In genomic region chr14:94306047-94306978, GRCh38 we compare ENCODE assay signal across 16 cellular contexts. TPM values are rescaled to one million over a fixed set of nuclear protein-coding genes. Genes with fewer than 3 reads are reported as not detected.
DNase-seq lines count a peak whose midpoint lies in the region; ATAC-seq, FAIRE-seq and TF ChIP-seq lines count a peak whose summit lies in the region.
"Had no signal": no experiment of that assay in that cellular context is flagged by ENCODE, and none has a peak within 500 bp of the region (broad histone marks: within the 10 kb centered on the region; RNA-seq: fewer than 3 reads in every experiment).

No MANE protein-coding gene starts in this region.

- CTCF ChIA-PET in H1 (lab: Charles Lee; ENCODE audit: partially characterized antibody) (interaction anchor here (0.7 to 4.3 kb wide), 25 partner anchors 9 to 370 kb away, joined by 3 to 39 read pairs (median 4); partner anchors contain the start of genes IFI27L2 and SERPINA6), HepG2 (lab: Yijun Ruan, JAX; ENCODE audit: low intra/inter-chr PET ratio, low total read pairs) (interaction anchor here (1.2 to 1.9 kb wide), 3 partner anchors 107 to 174 kb away, joined by 4 to 14 read pairs (median 8); no protein-coding TSS in a partner anchor)

- BruUV-seq in HepG2 (replicated peaks; lab: Mats Ljungman, UMichigan): no TSS peak

- H3K4me3 ChIP-seq in H1 (ENCODE audit: extremely low read depth in 1 of 4, insufficient read depth in 2 of 4, low read depth in 3 of 4, low read length in 4 of 4) (no peak overlapping the region), HepG2 (replicated peaks in 1 of 3; ENCODE audit: insufficient read depth in 1 of 3, low read depth in 2 of 3, low read length in 3 of 3) (no peak overlapping the region)
- H3K4me3 ChIP-seq: BLaER1 treated with 17β-estradiol and CSF1 and Interleukin-3, amounts not matched to agents 10 nM and 100 nM had no signal

- H3K36me3 ChIP-seq in H1 (ENCODE audit: control insufficient read depth in 2 of 4, insufficient read depth in 4 of 4, low read length in 3 of 4) (no peaks in the 10 kb centered on the region), HepG2 (replicated peaks in 1 of 2; ENCODE audit: control insufficient read depth in 1 of 2, insufficient read depth in 2 of 2, low read length in 2 of 2) (peaks cover 35 to 80% of the 10 kb centered on the region in 2 experiments)
- H3K36me3 ChIP-seq: BLaER1 treated with 17β-estradiol and CSF1 and Interleukin-3, amounts not matched to agents 10 nM and 100 nM had no signal

- no peak overlapping the region for H2BK120ac ChIP-seq in H1 (replicated peaks; ENCODE audit: low read depth, low read length)

- H3K27me3 Mint-ChIP-seq in osteocyte (ENCODE audit: unreplicated experiment): no peaks in the 10 kb centered on the region
- peaks cover 5% of the 10 kb centered on the region for H3K27me3 Mint-ChIP-seq in endothelial cell (ENCODE audit: unreplicated experiment)
- H3K27me3 Mint-ChIP-seq: CD4-positive, CD25-positive, alpha-beta regulatory T cell had no signal

- H2AK5ac ChIP-seq in H1 (ENCODE audit: low read depth, low read length): no peak overlapping the region

- in situ Hi-C loops in HepG2 (cut with HindIII; ENCODE audit: extremely low pct_ligation_motif_present, low pct_unique_long_range_greater_than_20kb): loop anchor here (5.0 to 10.0 kb wide), 2 partner anchors 169 to 252 kb away; no protein-coding TSS in a partner anchor

- no peak for TF ChIP-seq CTCF in H1 (IDR thresholded peaks at IDR 0.05; ENCODE audit: control extremely low read depth in 1 of 3, insufficient read depth in 1 of 3, low read depth in 1 of 3, low read length in 3 of 3)
- TF ChIP-seq CTCF in HepG2 (CRISPR knock-in tag; IDR thresholded peaks at IDR 0.05): no peak
- TF ChIP-seq CTCF in osteocyte (IDR thresholded peaks at IDR 0.05): no peak
- no peak for TF ChIP-seq CTCF in endothelial cell (IDR thresholded peaks at IDR 0.05; ENCODE audit: unreplicated experiment)

- no peak for TF ChIP-seq POLR2A in H1 (IDR thresholded peaks at IDR 0.05; ENCODE audit: control extremely low read depth in 1 of 2, low read depth in 2 of 2, low read length in 2 of 2)
- TF ChIP-seq POLR2A in HepG2 (IDR thresholded peaks at IDR 0.05; ENCODE audit: insufficient read depth in 1 of 2, low read depth in 2 of 2, low read length in 2 of 2): no peak

- FAIRE-seq in H1 (lab: Jason Lieb, UNC) (no peak), HepG2 (lab: Jason Lieb, UNC) (no peak)

- TF ChIP-seq RAD21 in H1 (IDR thresholded peaks at IDR 0.05 in 1 of 2, conservative IDR thresholded peaks at IDR 0.05 in 1 of 2; ENCODE audit: low read depth in 2 of 2, low read length in 2 of 2) (no peak), HepG2 (CRISPR knock-in tag; IDR thresholded peaks at IDR 0.05) (no peak)

- H3K27ac Mint-ChIP-seq in osteocyte (ENCODE audit: unreplicated experiment) (no peak overlapping the region), endothelial cell (ENCODE audit: unreplicated experiment) (no peak overlapping the region)
- H3K27ac Mint-ChIP-seq: CD4-positive, CD25-positive, alpha-beta regulatory T cell had no signal

- intact Hi-C loops in HepG2 (cut with micrococcal nuclease; ENCODE audit: unreplicated experiment): no loop called here

- H3K27ac ChIP-seq in H1 (ENCODE audit: low read depth, low read length): no peak overlapping the region
- H3K27ac ChIP-seq in HepG2 (ENCODE audit: extremely low read length, insufficient read depth, low read length): no peak overlapping the region
- H3K27ac ChIP-seq: BLaER1 treated with 17β-estradiol and CSF1 and Interleukin-3, amounts not matched to agents 10 nM and 100 nM had no signal

- peaks cover 32% of the 10 kb centered on the region for H3K9me3 Mint-ChIP-seq in osteocyte (ENCODE audit: unreplicated experiment)
- H3K9me3 Mint-ChIP-seq in endothelial cell (ENCODE audit: unreplicated experiment): no peaks in the 10 kb centered on the region

- H4K5ac ChIP-seq in H1 (ENCODE audit: insufficient read length, low read depth, low read length): no peak overlapping the region

- no peaks in the 10 kb centered on the region for H3K27me3 ChIP-seq in H1 (replicated peaks in 1 of 4; ENCODE audit: control insufficient read depth in 3 of 4, extremely low read depth in 1 of 4, insufficient read depth in 3 of 4, low read length in 3 of 4)
- H3K27me3 ChIP-seq in HepG2 (ENCODE audit: control insufficient read depth in 1 of 2, insufficient read depth in 2 of 2, low read length in 2 of 2): no peaks in the 10 kb centered on the region
- H3K27me3 ChIP-seq: BLaER1 treated with 17β-estradiol and CSF1 and Interleukin-3, amounts not matched to agents 10 nM and 100 nM had no signal

- H2AFZ ChIP-seq in H1 (ENCODE audit: low read length) (no peak overlapping the region), HepG2 (ENCODE audit: low read length) (no peak overlapping the region)

- H3K23ac ChIP-seq in H1 (ENCODE audit: insufficient read length): no peak overlapping the region

- H4K20me1 ChIP-seq in H1 (replicated peaks in 1 of 2; ENCODE audit: control insufficient read depth in 1 of 2, insufficient read depth in 2 of 2, low read length in 2 of 2) (no peaks in the 10 kb centered on the region), HepG2 (ENCODE audit: insufficient read depth, low read length) (no peaks in the 10 kb centered on the region)
- H4K20me1 ChIP-seq: BLaER1 treated with 17β-estradiol and CSF1 and Interleukin-3, amounts not matched to agents 10 nM and 100 nM had no signal

- H4K8ac ChIP-seq in H1 (ENCODE audit: extremely low read depth, insufficient read depth, low read length): no peak overlapping the region; the same call in 1 of the 2 replicates

- TF ChIP-seq EP300 in H1 (IDR thresholded peaks at IDR 0.05; ENCODE audit: borderline replicate concordance in 1 of 2, low read depth in 2 of 2, low read length in 2 of 2) (no peak), HepG2 (IDR thresholded peaks at IDR 0.05; ENCODE audit: low read depth in 2 of 2, low read length in 2 of 2) (no peak), HepG2 (CRISPR knock-in tag; IDR thresholded peaks at IDR 0.05; ENCODE audit: borderline replicate concordance) (no peak)

- no peak overlapping the region for H3K4ac ChIP-seq in H1 (replicated peaks; ENCODE audit: insufficient read length, low read depth, low read length)

- peak; percentile 19; the same call in 1 of the 3 replicates for ATAC-seq in HepG2

- DNase-seq in NCI-H2171 treated with DMSO at 0.1 percent for 48 hours (lab: John Stamatoyannopoulos, UW) (peak; percentile 57), H1 (ENCODE audit: low read depth in 1 of 2, low spot score in 2 of 2) (no peak), HepG2 (ENCODE audit: low spot score) (no peak), osteocyte (ENCODE audit: extremely low spot score, unreplicated experiment) (peak; percentile 62), endothelial cell (ENCODE audit: low spot score) (no peak), dedifferentiated amniotic fluid mesenchymal stem cell (ENCODE audit: extremely low spot score) (no peak), HK-2 (ENCODE audit: unreplicated experiment) (no peak), NCI-H2227 treated with DMSO at 0.1 percent for 48 hours (lab: John Stamatoyannopoulos, UW) (no peak)
- DNase-seq: ACHN; CD4-positive, CD25-positive, alpha-beta regulatory T cell; DMS53; GF-D8; H7 had no signal

- WGBS in H1 (ENCODE audit: extremely low coverage in 1 of 2, insufficient coverage in 1 of 2, insufficient read length in 1 of 2, insufficient replicate concordance in 2 of 2, low coverage in 1 of 2, low lambda C conversion rate in 2 of 2, missing lambda C conversion rate in 1 of 2), 2 experiments: 86% methylated on average over 12 of the region's 12 CpGs; no CpG with 5 or more reads in 1 of the 2 experiments
- 81% methylated on average over 12 of the region's 12 CpGs for WGBS in HepG2 (ENCODE audit: low lambda C conversion rate)

- H3K9ac ChIP-seq in H1 (replicated peaks in 1 of 4; ENCODE audit: extremely low read depth in 1 of 4, low read depth in 3 of 4, low read length in 3 of 4) (no peak overlapping the region), HepG2 (ENCODE audit: insufficient read depth, low read depth, low read length) (no peak overlapping the region)
- H3K9ac ChIP-seq: BLaER1 treated with 17β-estradiol and CSF1 and Interleukin-3, amounts not matched to agents 10 nM and 100 nM had no signal

- H3K36me3 Mint-ChIP-seq in osteocyte (ENCODE audit: unreplicated experiment) (no peaks in the 10 kb centered on the region), endothelial cell (ENCODE audit: low read depth, unreplicated experiment) (peaks cover 4% of the 10 kb centered on the region)
- H3K36me3 Mint-ChIP-seq: CD4-positive, CD25-positive, alpha-beta regulatory T cell had no signal

- H3K14ac ChIP-seq in H1 (ENCODE audit: insufficient read length): no peak overlapping the region

- no peaks in the 10 kb centered on the region for H3K79me1 ChIP-seq in H1 (ENCODE audit: low read depth, low read length)

- no peak overlapping the region for H2BK12ac ChIP-seq in H1 (ENCODE audit: low read depth, low read length)

- no peak overlapping the region for H4K91ac ChIP-seq in H1 (replicated peaks; ENCODE audit: insufficient read length, low read length)

- H3K23me2 ChIP-seq in H1 (ENCODE audit: low read depth, low read length): no peaks in the 10 kb centered on the region

- no peaks in the 10 kb centered on the region for H3K4me1 ChIP-seq in H1 (replicated peaks in 1 of 4; ENCODE audit: control insufficient read depth in 3 of 4, insufficient read depth in 4 of 4, low read length in 3 of 4)
- peaks cover 14% of the 10 kb centered on the region for H3K4me1 ChIP-seq in HepG2 (ENCODE audit: insufficient read depth, low read length)
- H3K4me1 ChIP-seq: BLaER1 treated with 17β-estradiol and CSF1 and Interleukin-3, amounts not matched to agents 10 nM and 100 nM had no signal

- H3K4me3 Mint-ChIP-seq in osteocyte (ENCODE audit: unreplicated experiment) (no peak overlapping the region), endothelial cell (ENCODE audit: unreplicated experiment) (no peak overlapping the region)
- H3K4me3 Mint-ChIP-seq: CD4-positive, CD25-positive, alpha-beta regulatory T cell had no signal

- H2BK20ac ChIP-seq in H1 (ENCODE audit: low read length): no peak overlapping the region

- no peak overlapping the region for H2BK5ac ChIP-seq in H1 (ENCODE audit: low read depth, low read length)

- POLR2A ChIA-PET in H1 (lab: Charles Lee; ENCODE audit: partially characterized antibody) (no interaction called here), HepG2 (lab: Yijun Ruan, JAX) (interaction anchor here (0.6 to 1.9 kb wide), 3 partner anchors 11 to 276 kb away, joined by 3 to 18 read pairs (median 4); partner anchors contain the start of gene SERPINA10)

- no peak overlapping the region for H3K4me2 ChIP-seq in H1 (ENCODE audit: insufficient read depth in 1 of 2, low read depth in 2 of 2, low read length in 2 of 2)
- no peak overlapping the region for H3K4me2 ChIP-seq in HepG2 (ENCODE audit: low read depth, low read length)
- H3K4me2 ChIP-seq: BLaER1 treated with 17β-estradiol and CSF1 and Interleukin-3, amounts not matched to agents 10 nM and 100 nM had no signal

- no peak overlapping the region for H3K56ac ChIP-seq in H1 (replicated peaks; ENCODE audit: insufficient read length, low read depth, low read length)

- no peak overlapping the region for H3K18ac ChIP-seq in H1 (ENCODE audit: extremely low read depth, low read length)

- no peak overlapping the region for H2BK15ac ChIP-seq in H1 (ENCODE audit: low read length)

- H3K4me1 Mint-ChIP-seq in osteocyte (ENCODE audit: unreplicated experiment): no peaks in the 10 kb centered on the region
- H3K4me1 Mint-ChIP-seq in endothelial cell (ENCODE audit: unreplicated experiment): no peaks in the 10 kb centered on the region
- H3K4me1 Mint-ChIP-seq: CD4-positive, CD25-positive, alpha-beta regulatory T cell had no signal

- H3K79me2 ChIP-seq in H1 (ENCODE audit: control insufficient read depth in 1 of 2, insufficient read depth in 2 of 2, low read length in 2 of 2) (no peaks in the 10 kb centered on the region), HepG2 (ENCODE audit: insufficient read depth, low read length) (no peaks in the 10 kb centered on the region)

- H3K9me3 ChIP-seq in H1 (ENCODE audit: insufficient read depth in 2 of 2, low read depth in 1 of 2, low read length in 1 of 2) (peaks cover 9 to 10% of the 10 kb centered on the region in 2 experiments; a peak in 3 of 4 replicates), HepG2 (ENCODE audit: low read length) (0 out of 2 replicates have a peak, but pooled peaks cover 6% of the 10 kb centered on the region)

RNA-seq across cellular contexts. Expression of gene SERPINA10, which starts 13.2 kb away (rescaled TPM):
- total RNA-seq in H1 (2021; fragmentation: NEBNext Ultra II Directional; extraction: Animal tissue kit (Norgen Biotek cat#: 25700)): not detected in 2 replicates
- polyA plus RNA-seq in H1 (2011; rRNA removed) (not detected in 2 replicates), HepG2 (2011; rRNA removed) (17.3 and 20.2 TPM in 2 replicates)
- polyA plus RNA-seq in H1 (2011; cell fraction: cytosol; rRNA removed): not detected
- polyA plus RNA-seq in H1 (2011; cell fraction: nucleus; rRNA removed): not detected
- polyA plus RNA-seq in H1 (2012, experiment 1 of 2): 0.15 to 0.47 TPM (median 0.27 TPM) in 4 replicates
- not detected for polyA plus RNA-seq in H1 (2012, experiment 2 of 2)
- not detected for polyA plus RNA-seq in H1 (2013, experiment 1 of 2)
- polyA plus RNA-seq in H1 (2013, experiment 2 of 2): not detected
- polyA minus RNA-seq in H1 (2011; rRNA and poly(A)+ RNA removed): not detected in 2 replicates
- polyA minus RNA-seq in H1 (2011; cell fraction: cytosol; rRNA and poly(A)+ RNA removed): not detected
- polyA minus RNA-seq in H1 (2011; cell fraction: nucleus; rRNA and poly(A)+ RNA removed): not detected
- total RNA-seq in HepG2 (2016; rRNA removed; fragmentation: Illumina TruSeq; extraction: Trizol) (12.1 and 20.1 TPM in 2 replicates), osteocyte (not detected in 2 replicates), endothelial cell (ENCODE audit: unreplicated experiment) (not detected)
- total RNA-seq in HepG2 (2016; cell fraction: cytosol; rRNA removed; fragmentation: Illumina TruSeq; extraction: Trizol; ENCODE audit: low read depth): 2.9 and 3.2 TPM in 2 replicates
- 12.4 and 19.4 TPM in 2 replicates for total RNA-seq in HepG2 (2016; cell fraction: insoluble cytoplasmic fraction; rRNA removed; fragmentation: Illumina TruSeq; extraction: Trizol)
- 7.0 and 7.6 TPM in 2 replicates for total RNA-seq in HepG2 (2016; cell fraction: membrane; rRNA removed; fragmentation: Illumina TruSeq; extraction: Trizol)
- 15.9 and 21.0 TPM in 2 replicates for total RNA-seq in HepG2 (2016; cell fraction: nucleus; rRNA removed; fragmentation: Illumina TruSeq; extraction: Trizol)
- polyA plus RNA-seq in HepG2 (2011; cell fraction: cytosol; rRNA removed): 11.5 and 15.3 TPM in 2 replicates
- 5.4 and 6.4 TPM in 2 replicates for polyA plus RNA-seq in HepG2 (2011; cell fraction: nucleus; rRNA removed)
- 14.6 and 20.7 TPM in 2 replicates for polyA plus RNA-seq in HepG2 (2012)
- 1.4 and 1.5 TPM in 2 replicates for polyA plus RNA-seq in HepG2 (2016; cell fraction: cytosol; fragmentation: Illumina TruSeq; extraction: Trizol; ENCODE audit: low read depth)
- 9.7 and 11.2 TPM in 2 replicates for polyA plus RNA-seq in HepG2 (2016; cell fraction: insoluble cytoplasmic fraction; fragmentation: Illumina TruSeq; extraction: Trizol; ENCODE audit: low read depth)
- 3.7 and 4.1 TPM in 2 replicates for polyA plus RNA-seq in HepG2 (2016; cell fraction: membrane; fragmentation: Illumina TruSeq; extraction: Trizol; ENCODE audit: low read depth)
- polyA plus RNA-seq in HepG2 (2016; cell fraction: nucleus; fragmentation: Illumina TruSeq; extraction: Trizol; ENCODE audit: insufficient read depth, low read depth): 22.0 and 24.2 TPM in 2 replicates
- 26.7 TPM in 1 of 2 replicates, not detected in the other for polyA minus RNA-seq in HepG2 (2011; rRNA and poly(A)+ RNA removed; ENCODE audit: low replicate concordance)
- 15.7 and 16.5 TPM in 2 replicates for polyA minus RNA-seq in HepG2 (2011; cell fraction: cytosol; rRNA and poly(A)+ RNA removed)
- 13.5 and 16.3 TPM in 2 replicates for polyA minus RNA-seq in HepG2 (2011; cell fraction: nucleus; rRNA and poly(A)+ RNA removed)
- total RNA-seq: A172; CD4-positive, CD25-positive, alpha-beta regulatory T cell; H7; HT1080 had no signal
- polyA plus RNA-seq: CD4-positive, CD25-positive, alpha-beta regulatory T cell had no signal

RNA-seq across cellular contexts. Expression of gene SERPINA6, which starts 16.8 kb away (rescaled TPM):
- not detected in 2 replicates for total RNA-seq in H1 (2021; fragmentation: NEBNext Ultra II Directional; extraction: Animal tissue kit (Norgen Biotek cat#: 25700))
- polyA plus RNA-seq in H1 (2011; rRNA removed) (not detected in 2 replicates), HepG2 (2011; rRNA removed) (333 and 391 TPM in 2 replicates)
- polyA plus RNA-seq in H1 (2011; cell fraction: cytosol; rRNA removed): not detected
- not detected for polyA plus RNA-seq in H1 (2011; cell fraction: nucleus; rRNA removed)
- not detected in 4 replicates for polyA plus RNA-seq in H1 (2012, experiment 1 of 2)
- polyA plus RNA-seq in H1 (2012, experiment 2 of 2): not detected
- not detected for polyA plus RNA-seq in H1 (2013, experiment 1 of 2)
- polyA plus RNA-seq in H1 (2013, experiment 2 of 2): not detected
- not detected in 2 replicates for polyA minus RNA-seq in H1 (2011; rRNA and poly(A)+ RNA removed)
- polyA minus RNA-seq in H1 (2011; cell fraction: cytosol; rRNA and poly(A)+ RNA removed): not detected
- polyA minus RNA-seq in H1 (2011; cell fraction: nucleus; rRNA and poly(A)+ RNA removed): not detected
- total RNA-seq in HepG2 (2016; rRNA removed; fragmentation: Illumina TruSeq; extraction: Trizol) (144 and 260 TPM in 2 replicates), osteocyte (not detected in 2 replicates), endothelial cell (ENCODE audit: unreplicated experiment) (not detected)
- total RNA-seq in HepG2 (2016; cell fraction: cytosol; rRNA removed; fragmentation: Illumina TruSeq; extraction: Trizol; ENCODE audit: low read depth): 46.5 and 59.8 TPM in 2 replicates
- 147 and 255 TPM in 2 replicates for total RNA-seq in HepG2 (2016; cell fraction: insoluble cytoplasmic fraction; rRNA removed; fragmentation: Illumina TruSeq; extraction: Trizol)
- 72.4 and 91.0 TPM in 2 replicates for total RNA-seq in HepG2 (2016; cell fraction: membrane; rRNA removed; fragmentation: Illumina TruSeq; extraction: Trizol)
- 209 and 232 TPM in 2 replicates for total RNA-seq in HepG2 (2016; cell fraction: nucleus; rRNA removed; fragmentation: Illumina TruSeq; extraction: Trizol)
- 334 and 367 TPM in 2 replicates for polyA plus RNA-seq in HepG2 (2011; cell fraction: cytosol; rRNA removed)
- polyA plus RNA-seq in HepG2 (2011; cell fraction: nucleus; rRNA removed): 148 and 149 TPM in 2 replicates
- 165 and 183 TPM in 2 replicates for polyA plus RNA-seq in HepG2 (2012)
- 50.8 and 68.1 TPM in 2 replicates for polyA plus RNA-seq in HepG2 (2016; cell fraction: cytosol; fragmentation: Illumina TruSeq; extraction: Trizol; ENCODE audit: low read depth)
- 148 and 161 TPM in 2 replicates for polyA plus RNA-seq in HepG2 (2016; cell fraction: insoluble cytoplasmic fraction; fragmentation: Illumina TruSeq; extraction: Trizol; ENCODE audit: low read depth)
- 59.5 and 79.3 TPM in 2 replicates for polyA plus RNA-seq in HepG2 (2016; cell fraction: membrane; fragmentation: Illumina TruSeq; extraction: Trizol; ENCODE audit: low read depth)
- 298 and 309 TPM in 2 replicates for polyA plus RNA-seq in HepG2 (2016; cell fraction: nucleus; fragmentation: Illumina TruSeq; extraction: Trizol; ENCODE audit: insufficient read depth, low read depth)
- 295 TPM in 1 of 2 replicates, not detected in the other for polyA minus RNA-seq in HepG2 (2011; rRNA and poly(A)+ RNA removed; ENCODE audit: low replicate concordance)
- polyA minus RNA-seq in HepG2 (2011; cell fraction: cytosol; rRNA and poly(A)+ RNA removed): 62.1 and 78.1 TPM in 2 replicates
- 54.3 and 66.5 TPM in 2 replicates for polyA minus RNA-seq in HepG2 (2011; cell fraction: nucleus; rRNA and poly(A)+ RNA removed)
- total RNA-seq: A172; CD4-positive, CD25-positive, alpha-beta regulatory T cell; H7 had no signal
- polyA plus RNA-seq: CD4-positive, CD25-positive, alpha-beta regulatory T cell had no signal

Comparison
In these comparisons a context has a peak if more than half of its experiments do, and no peak if none do; other contexts are left out.
1. DNase-seq: peak in NCI-H2171 treated with DMSO at 0.1 percent for 48 hours (single experiment) and osteocyte (single experiment); none in H1 (0 of 2), HepG2 (single experiment), endothelial cell (single experiment), dedifferentiated amniotic fluid mesenchymal stem cell (single experiment), HK-2 (single experiment) and NCI-H2227 treated with DMSO at 0.1 percent for 48 hours (single experiment).
2. RNA of gene SERPINA6, which starts 16.8 kb away (total RNA-seq): 46.5 to 260 TPM in HepG2; not detected in H1, not detected in osteocyte and not detected in endothelial cell (single experiment); every median in the first group is over 10 times any median in the second.